9 cellular contexts compared by ENCODE assay signal in genomic region chr19:48630289-48631036, GRCh38. TPM values are rescaled to one million over a fixed set of nuclear protein-coding genes. Genes with fewer than 3 reads are reported as not detected.
DNase-seq lines count a peak whose midpoint lies in the region; ATAC-seq and TF ChIP-seq lines count a peak whose summit lies in the region.
"Had no signal": no experiment of that assay in that cellular context is flagged by ENCODE, and none has a peak within 500 bp of the region (broad histone marks: within the 10 kb centered on the region; RNA-seq: fewer than 3 reads in every experiment).

No MANE protein-coding gene starts in this region.

- DNase-seq in stimulated activated naive CD8-positive, alpha-beta T cell treated with anti-CD3 and anti-CD28 coated beads, Interleukin-15, Interleukin-2, amounts not matched to agents 100 U/mL and 50 U/mL, for 24 hours: peak; percentile 11
- DNase-seq in stimulated activated naive CD8-positive, alpha-beta T cell treated with anti-CD3 and anti-CD28 coated beads, Interleukin-15, amount 100 ng/mL, for 72 hours: no peak
- DNase-seq in fibroblast of lung (ENCODE audit: low read depth in 2 of 2): peak; percentile 58 to 68
- no peak for DNase-seq in nephron progenitor cell
- no peak for DNase-seq in GM19240 (ENCODE audit: insufficient read length, low spot score)
- DNase-seq in HuH-7 (ENCODE audit: low spot score): no peak
- no peak for DNase-seq in activated CD4-positive, alpha-beta T cell treated with anti-CD3 and anti-CD28 coated beads, Interleukin-2, amount 10 ng/mL, durations not matched to agents 24 days and 14 days

- H3K79me2 ChIP-seq in fibroblast of lung (ENCODE audit: control insufficient read depth, insufficient read depth, low read length): no peaks in the 10 kb centered on the region

- H3K27me3 Mint-ChIP-seq in stimulated activated naive CD8-positive, alpha-beta T cell treated with anti-CD3 and anti-CD28 coated beads, Interleukin-15, amount 100 ng/mL, for 72 hours: no peaks in the 10 kb centered on the region
- H3K27me3 Mint-ChIP-seq in nephron progenitor cell (ENCODE audit: low read depth, poor library complexity): no peaks in the 10 kb centered on the region
- no peaks in the 10 kb centered on the region for H3K27me3 Mint-ChIP-seq in activated CD4-positive, alpha-beta T cell treated with anti-CD3 and anti-CD28 coated beads, Interleukin-2, amount 10 ng/mL, durations not matched to agents 24 days and 14 days
- H3K27me3 Mint-ChIP-seq: CD4-positive, alpha-beta memory T cell had no signal

- peaks cover 82% of the 10 kb centered on the region for H3K4me1 Mint-ChIP-seq in stimulated activated naive CD8-positive, alpha-beta T cell treated with anti-CD3 and anti-CD28 coated beads, Interleukin-15, amount 100 ng/mL, for 72 hours
- H3K4me1 Mint-ChIP-seq in nephron progenitor cell: peaks cover 73% of the 10 kb centered on the region
- peaks cover 18% of the 10 kb centered on the region for H3K4me1 Mint-ChIP-seq in activated CD4-positive, alpha-beta T cell treated with anti-CD3 and anti-CD28 coated beads, Interleukin-2, amount 10 ng/mL, durations not matched to agents 24 days and 14 days

- H3K36me3 Mint-ChIP-seq in nephron progenitor cell (ENCODE audit: low read depth): no peaks in the 10 kb centered on the region
- H3K36me3 Mint-ChIP-seq in activated CD4-positive, alpha-beta T cell treated with anti-CD3 and anti-CD28 coated beads, Interleukin-2, amount 10 ng/mL, durations not matched to agents 24 days and 14 days (ENCODE audit: low read depth): peaks cover 12% of the 10 kb centered on the region

- ATAC-seq in stimulated activated naive CD8-positive, alpha-beta T cell treated with anti-CD3 and anti-CD28 coated beads, Interleukin-15, Interleukin-2, amounts not matched to agents 100 U/mL and 50 U/mL, for 24 hours: no peak
- ATAC-seq in stimulated activated naive CD8-positive, alpha-beta T cell treated with anti-CD3 and anti-CD28 coated beads, Interleukin-15, amount 100 ng/mL, for 72 hours: no peak
- ATAC-seq in GM18907 (IDR thresholded peaks at IDR 0.05; ENCODE audit: unreplicated experiment): no peak

- no peak overlapping the region for H3K27ac Mint-ChIP-seq in stimulated activated naive CD8-positive, alpha-beta T cell treated with anti-CD3 and anti-CD28 coated beads, Interleukin-15, amount 100 ng/mL, for 72 hours
- no peak overlapping the region for H3K27ac Mint-ChIP-seq in nephron progenitor cell
- H3K27ac Mint-ChIP-seq in activated CD4-positive, alpha-beta T cell treated with anti-CD3 and anti-CD28 coated beads, Interleukin-2, amount 10 ng/mL, durations not matched to agents 24 days and 14 days: no peak overlapping the region

- no peak overlapping the region for H3K27ac ChIP-seq in fibroblast of lung (ENCODE audit: insufficient read depth, low read length)

- peaks cover 4% of the 10 kb centered on the region for H3K36me3 ChIP-seq in fibroblast of lung (ENCODE audit: control insufficient read depth, insufficient read depth, low read length)

- peaks cover 34% of the 10 kb centered on the region for H3K4me1 ChIP-seq in fibroblast of lung (ENCODE audit: control insufficient read depth, extremely low read depth, insufficient read depth, low read length)

- no peak overlapping the region for H3K4me3 Mint-ChIP-seq in stimulated activated naive CD8-positive, alpha-beta T cell treated with anti-CD3 and anti-CD28 coated beads, Interleukin-15, amount 100 ng/mL, for 72 hours
- H3K4me3 Mint-ChIP-seq in nephron progenitor cell: peak overlapping the region; percentile 38
- no peak overlapping the region for H3K4me3 Mint-ChIP-seq in activated CD4-positive, alpha-beta T cell treated with anti-CD3 and anti-CD28 coated beads, Interleukin-2, amount 10 ng/mL, durations not matched to agents 24 days and 14 days
- H3K4me3 Mint-ChIP-seq: CD4-positive, alpha-beta memory T cell had no signal

- TF ChIP-seq CTCF in fibroblast of lung (conservative IDR thresholded peaks at IDR 0.05 in 1 of 2, IDR thresholded peaks at IDR 0.05 in 1 of 2; ENCODE audit: low read depth in 1 of 2, low read length in 2 of 2): peak; percentile 4 to 36
- no peak for TF ChIP-seq CTCF in nephron progenitor cell (IDR thresholded peaks at IDR 0.05)

- H3K9me3 Mint-ChIP-seq in stimulated activated naive CD8-positive, alpha-beta T cell treated with anti-CD3 and anti-CD28 coated beads, Interleukin-15, amount 100 ng/mL, for 72 hours: no peaks in the 10 kb centered on the region
- H3K9me3 Mint-ChIP-seq in nephron progenitor cell: no peaks in the 10 kb centered on the region
- H3K9me3 Mint-ChIP-seq in activated CD4-positive, alpha-beta T cell treated with anti-CD3 and anti-CD28 coated beads, Interleukin-2, amount 10 ng/mL, durations not matched to agents 24 days and 14 days: no peaks in the 10 kb centered on the region
- H3K9me3 Mint-ChIP-seq: CD4-positive, alpha-beta memory T cell had no signal

- no peak overlapping the region for H3K4me2 ChIP-seq in fibroblast of lung (ENCODE audit: extremely low read depth, insufficient read depth, low read length)

- H3K4me3 ChIP-seq in fibroblast of lung (replicated peaks in 1 of 4; ENCODE audit: control extremely low read depth in 1 of 4, insufficient read depth in 1 of 4, low read depth in 3 of 4, low read length in 4 of 4): peak overlapping the region in 1 of 4 experiments; percentile 12

- H3K9ac ChIP-seq in fibroblast of lung (ENCODE audit: insufficient read depth, low read length): no peak overlapping the region

- H3K27me3 ChIP-seq in fibroblast of lung (ENCODE audit: control insufficient read depth, insufficient read depth, low read length): no peaks in the 10 kb centered on the region

- intact Hi-C loops in activated CD4-positive, alpha-beta T cell treated with anti-CD3 and anti-CD28 coated beads, Interleukin-2, amount 10 ng/mL, durations not matched to agents 24 days and 14 days (cut with micrococcal nuclease): loop anchor here (10.0 kb wide), 2 partner anchors 484 to 1034 kb away; partner anchors contain the start of genes BCL2L12, C19orf73, IRF3 and LIN7B

- no peaks in the 10 kb centered on the region for H4K20me1 ChIP-seq in fibroblast of lung (ENCODE audit: control insufficient read depth, extremely low read depth, insufficient read depth, low read length)

- H2AFZ ChIP-seq in fibroblast of lung (ENCODE audit: low read length): no peak overlapping the region

- H3K9me3 ChIP-seq in fibroblast of lung (ENCODE audit: control insufficient read depth, insufficient read depth, low read depth, low read length): no peaks in the 10 kb centered on the region

RNA-seq across cellular contexts. Expression of gene DBP, which starts 6.7 kb away (rescaled TPM):
- total RNA-seq in fibroblast of lung: 17.2 and 23.6 TPM in 2 replicates
- polyA plus RNA-seq in fibroblast of lung: 3.2 and 4.8 TPM in 2 replicates
- polyA plus RNA-seq in fibroblast of lung (2012): 6.0 and 11.1 TPM in 2 replicates
- 1.6 and 6.7 TPM in 2 replicates for polyA minus RNA-seq in fibroblast of lung (ENCODE audit: low replicate concordance)
- total RNA-seq in activated CD4-positive, alpha-beta T cell treated with anti-CD3 and anti-CD28 coated beads, Interleukin-2, amount 10 ng/mL, durations not matched to agents 24 days and 14 days: 10.7 and 11.2 TPM in 2 replicates

RNA-seq across cellular contexts. Expression of gene SPHK2, which starts 11.2 kb away (rescaled TPM):
- total RNA-seq in fibroblast of lung: 5.1 and 9.6 TPM in 2 replicates
- 3.4 and 5.7 TPM in 2 replicates for polyA plus RNA-seq in fibroblast of lung
- 6.5 and 13.9 TPM in 2 replicates for polyA plus RNA-seq in fibroblast of lung (2012)
- polyA minus RNA-seq in fibroblast of lung (ENCODE audit: low replicate concordance): 4.5 and 6.4 TPM in 2 replicates
- total RNA-seq in activated CD4-positive, alpha-beta T cell treated with anti-CD3 and anti-CD28 coated beads, Interleukin-2, amount 10 ng/mL, durations not matched to agents 24 days and 14 days: 36.4 and 39.0 TPM in 2 replicates

RNA-seq across cellular contexts. Expression of gene RPL18, which starts 11.5 kb away (rescaled TPM):
- total RNA-seq in fibroblast of lung: 2,017 and 2,054 TPM in 2 replicates
- 1,166 and 1,578 TPM in 2 replicates for polyA plus RNA-seq in fibroblast of lung
- polyA plus RNA-seq in fibroblast of lung (2012): 2,372 and 2,688 TPM in 2 replicates
- 1,142 and 1,357 TPM in 2 replicates for polyA minus RNA-seq in fibroblast of lung (ENCODE audit: low replicate concordance)
- 1,885 and 1,938 TPM in 2 replicates for total RNA-seq in activated CD4-positive, alpha-beta T cell treated with anti-CD3 and anti-CD28 coated beads, Interleukin-2, amount 10 ng/mL, durations not matched to agents 24 days and 14 days

RNA-seq across cellular contexts. Expression of gene CA11, which starts 15.5 kb away (rescaled TPM):
- total RNA-seq in fibroblast of lung: 2.3 and 4.1 TPM in 2 replicates
- 1.5 and 1.7 TPM in 2 replicates for polyA plus RNA-seq in fibroblast of lung
- 10.1 and 11.4 TPM in 2 replicates for polyA plus RNA-seq in fibroblast of lung (2012)
- 1.7 TPM in 1 of 2 replicates, not detected in the other for polyA minus RNA-seq in fibroblast of lung (ENCODE audit: low replicate concordance)
- 10.9 and 12.5 TPM in 2 replicates for total RNA-seq in activated CD4-positive, alpha-beta T cell treated with anti-CD3 and anti-CD28 coated beads, Interleukin-2, amount 10 ng/mL, durations not matched to agents 24 days and 14 days

RNA-seq across cellular contexts. Expression of gene FAM83E, which starts 15.6 kb away (rescaled TPM):
- 0.50 and 1.0 TPM in 2 replicates for total RNA-seq in fibroblast of lung
- polyA plus RNA-seq in fibroblast of lung: not detected in 2 replicates
- polyA plus RNA-seq in fibroblast of lung (2012): not detected in 2 replicates
- polyA minus RNA-seq in fibroblast of lung (ENCODE audit: low replicate concordance): not detected in 2 replicates
- 5.1 and 6.4 TPM in 2 replicates for total RNA-seq in activated CD4-positive, alpha-beta T cell treated with anti-CD3 and anti-CD28 coated beads, Interleukin-2, amount 10 ng/mL, durations not matched to agents 24 days and 14 days
- polyA plus RNA-seq: CD4-positive, alpha-beta memory T cell had no signal

Comparison
In these comparisons a context has a peak if more than half of its experiments do, and no peak if none do; other contexts are left out.
1. DNase-seq: peak in stimulated activated naive CD8-positive, alpha-beta T cell treated with anti-CD3 and anti-CD28 coated beads, Interleukin-15, Interleukin-2, amounts not matched to agents 100 U/mL and 50 U/mL, for 24 hours (single experiment) and fibroblast of lung (2 of 2); none in stimulated activated naive CD8-positive, alpha-beta T cell treated with anti-CD3 and anti-CD28 coated beads, Interleukin-15, amount 100 ng/mL, for 72 hours (0 of 2), nephron progenitor cell (single experiment), GM19240 (single experiment), HuH-7 (single experiment) and activated CD4-positive, alpha-beta T cell treated with anti-CD3 and anti-CD28 coated beads, Interleukin-2, amount 10 ng/mL, durations not matched to agents 24 days and 14 days (single experiment).